8 cellular contexts compared by ENCODE assay signal in the genomic region with DNA sequence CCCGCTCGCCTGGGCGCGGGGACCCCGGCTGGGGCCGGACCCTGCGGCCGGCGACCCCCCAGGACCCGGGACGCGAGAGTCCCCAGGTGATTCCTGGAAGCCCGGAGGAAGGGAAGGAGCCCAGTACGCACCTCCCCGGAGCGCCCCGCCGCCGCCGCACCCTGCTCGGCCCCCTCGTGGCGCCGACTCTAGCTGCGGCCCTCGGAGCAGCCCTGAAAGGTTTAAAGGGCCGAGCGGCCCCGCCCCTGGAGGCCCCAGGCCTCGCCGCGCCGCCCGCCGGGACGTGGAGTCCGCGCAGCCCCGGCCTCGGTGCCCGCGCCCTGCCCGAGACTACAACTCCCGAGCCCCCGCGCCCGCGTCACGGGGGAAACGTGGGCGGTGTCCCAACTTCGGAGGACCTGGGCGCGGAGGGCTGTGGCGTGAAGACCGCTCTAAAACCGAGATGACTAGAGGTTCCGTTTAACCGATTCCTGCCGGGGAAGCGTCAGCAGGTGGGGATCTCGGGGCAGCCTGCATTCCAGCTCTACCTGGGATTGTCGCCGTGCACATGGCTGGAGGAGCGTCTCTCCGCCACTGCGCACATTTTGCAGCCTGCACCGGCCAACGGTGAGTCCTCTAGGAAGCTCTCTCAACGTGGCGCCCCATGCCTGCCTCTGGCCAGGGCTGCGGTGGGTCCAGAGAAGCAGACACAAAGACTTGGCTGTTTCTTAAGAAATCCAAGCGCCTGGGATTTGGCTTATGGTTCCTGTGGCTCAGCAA. TPM values are rescaled to one million over a fixed set of nuclear protein-coding genes. Genes with fewer than 3 reads are reported as not detected.
DNase-seq lines count a peak whose midpoint lies in the region; ATAC-seq and TF ChIP-seq lines count a peak whose summit lies in the region.

A gene with protein sequence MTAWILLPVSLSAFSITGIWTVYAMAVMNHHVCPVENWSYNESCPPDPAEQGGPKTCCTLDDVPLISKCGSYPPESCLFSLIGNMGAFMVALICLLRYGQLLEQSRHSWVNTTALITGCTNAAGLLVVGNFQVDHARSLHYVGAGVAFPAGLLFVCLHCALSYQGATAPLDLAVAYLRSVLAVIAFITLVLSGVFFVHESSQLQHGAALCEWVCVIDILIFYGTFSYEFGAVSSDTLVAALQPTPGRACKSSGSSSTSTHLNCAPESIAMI (minus strand): TSS at position 223 of the 759 bp plus-strand sequence. CDS start 750 bp downstream, outside the sequence.

- POLR2A ChIA-PET in T-cell (lab: Charles Lee), result no interaction called here

- H3K36me3 Mint-ChIP-seq in T-cell, result no peaks in the 10 kb centered on the region
- H3K36me3 Mint-ChIP-seq in progenitor cell of endocrine pancreas (ENCODE audit: insufficient read depth), result no peaks in the 10 kb centered on the region

- peaks cover 23% of the 10 kb centered on the region for H3K36me3 ChIP-seq in upper lobe of right lung

- ATAC-seq in HG02588 (IDR thresholded peaks at IDR 0.05; ENCODE audit: unreplicated experiment) (peak; percentile 95), T-cell (replicated peaks in 1 of 4) (peak; percentile 94 to 96 (median 95)), left cardiac atrium (peak; percentile 97), upper lobe of right lung (peak; percentile 95)

- H3K4me3 Mint-ChIP-seq in T-cell (peak within 1 kb of the TSS; percentile 82 to 89 (median 88)), progenitor cell of endocrine pancreas (ENCODE audit: low read depth) (peak within 1 kb of the TSS; percentile 85)

- H3K4me1 Mint-ChIP-seq in T-cell (peaks cover 22 to 43% (median 32%) of the 10 kb centered on the region in 3 donors), progenitor cell of endocrine pancreas (ENCODE audit: low read depth) (peaks cover 15% of the 10 kb centered on the region)

- H3K4me3 ChIP-seq in upper lobe of right lung, result peak within 1 kb of the TSS; percentile 79

- DNase-seq in NCI-H1092 (lab: John Stamatoyannopoulos, UW), result peak; percentile 72
- DNase-seq in T-cell, result peak; percentile 61 to 90 (median 72)
- peak; percentile 86 for DNase-seq in amniotic epithelial cell (ENCODE audit: low read depth)
- peak; percentile 97 for DNase-seq in left cardiac atrium
- DNase-seq in progenitor cell of endocrine pancreas (ENCODE audit: low spot score, unreplicated experiment), result peak; percentile 81
- DNase-seq in upper lobe of right lung, result peak; percentile 98

- intact Hi-C loops in left cardiac atrium (cut with DNase I) (loop anchor here in 1 of 2 donors (5.0 kb wide), 1 partner anchor 40 kb away; the partner anchor contains the start of gene GGCX), upper lobe of right lung (cut with DNase I) (no loop called here)

- H3K27me3 ChIP-seq in upper lobe of right lung, result no peaks in the 10 kb centered on the region

- TF ChIP-seq CTCF in GM12873 (IDR thresholded peaks at IDR 0.05; ENCODE audit: insufficient read depth, low read depth, low read length, missing control alignments) (peak; percentile 39), progenitor cell of endocrine pancreas (IDR thresholded peaks at IDR 0.05; ENCODE audit: unreplicated experiment) (peak; percentile 49), upper lobe of right lung (IDR thresholded peaks at IDR 0.05) (peak; percentile 50)

- peak within 1 kb of the TSS; percentile 87 to 91 for H3K27ac Mint-ChIP-seq in T-cell
- H3K27ac Mint-ChIP-seq in progenitor cell of endocrine pancreas, result peak within 1 kb of the TSS; percentile 93

- peaks cover 41% of the 10 kb centered on the region for H3K4me1 ChIP-seq in upper lobe of right lung

- H3K27me3 Mint-ChIP-seq in T-cell, result no peaks in the 10 kb centered on the region
- no peaks in the 10 kb centered on the region for H3K27me3 Mint-ChIP-seq in progenitor cell of endocrine pancreas

- H3K9me3 Mint-ChIP-seq in T-cell, result no peaks in the 10 kb centered on the region
- no peaks in the 10 kb centered on the region for H3K9me3 Mint-ChIP-seq in progenitor cell of endocrine pancreas (ENCODE audit: low read depth)

- CTCF ChIA-PET in T-cell (lab: Charles Lee), result no interaction called here

- H3K27ac ChIP-seq in upper lobe of right lung, result peak within 1 kb of the TSS; percentile 89

- H3K9me3 ChIP-seq in upper lobe of right lung, result no peaks in the 10 kb centered on the region

RNA-seq across cellular contexts. Expression of the gene that starts here (rescaled TPM):
- 10 to 100 TPM in 3 of 5 donors, 1 to 10 TPM in 2; 8.4 to 17.1 (median 16.2) TPM for total RNA-seq in T-cell
- 10 to 100 TPM; 12.7 to 14.9 TPM for total RNA-seq in left cardiac atrium
- total RNA-seq in progenitor cell of endocrine pancreas, result 24.9 and 26.0 TPM in 2 replicates
- 31.5 TPM for total RNA-seq in upper lobe of right lung

Comparison
In these comparisons a context has a peak if more than half of its experiments do, and no peak if none do; other contexts are left out.
1. Peak in every context shown above with its lines: DNase-seq, ATAC-seq, H3K4me3 ChIP-seq and H3K27ac ChIP-seq.